Comparison of ENCODE assay signal across 8 cellular contexts in genomic region chr22:40855960-40856512, GRCh38. TPM values are rescaled to one million over a fixed set of nuclear protein-coding genes. Genes with fewer than 3 reads are reported as not detected.
DNase-seq lines count a peak whose midpoint lies in the region; ATAC-seq lines count a peak whose summit lies in the region.

No MANE protein-coding gene starts in this region.

- peak; percentile 38 for DNase-seq in activated naive CD4-positive, alpha-beta T cell treated with anti-CD3 and anti-CD28 coated beads for 36 hours
- no peak for DNase-seq in activated naive CD4-positive, alpha-beta T cell treated with anti-CD3 and anti-CD28 coated beads, Interleukin-2, amount 50 U/mL, for 16 hours
- DNase-seq in HAP-1 (ENCODE audit: low spot score in 2 of 2) (peak in 1 of 2 experiments; percentile 53), MV-4-11 (lab: John Stamatoyannopoulos, UW) (peak; percentile 21), germinal center (ENCODE audit: low spot score) (peak; percentile 28), neuronal stem cell (ENCODE audit: low spot score) (peak; percentile 53), H4 (ENCODE audit: low spot score) (no peak)

- H2AFZ ChIP-seq in neuronal stem cell (ENCODE audit: low read length): peak overlapping the region; percentile 91

- H3K4me1 Mint-ChIP-seq in activated naive CD4-positive, alpha-beta T cell treated with anti-CD3 and anti-CD28 coated beads for 36 hours (ENCODE audit: low read depth): peaks cover 57% of the 10 kb centered on the region
- peaks cover 19% of the 10 kb centered on the region for H3K4me1 Mint-ChIP-seq in activated T-helper 17 cell treated with anti-CD3 and anti-CD28 coated beads, Interleukin-2, amount 50 U/mL, for 72 hours

- H2BK120ac ChIP-seq in neuronal stem cell (ENCODE audit: low read depth, low read length): peak overlapping the region; percentile 85

- H3K36me3 ChIP-seq in HAP-1 (replicated peaks): peaks cover 4% of the 10 kb centered on the region
- H3K36me3 ChIP-seq in neuronal stem cell (replicated peaks in 1 of 2; ENCODE audit: control insufficient read depth in 2 of 2, insufficient read depth in 2 of 2, low read length in 2 of 2): peaks cover 0 to 47% of the 10 kb centered on the region in 2 donors

- peak overlapping the region; percentile 96 for H3K27ac ChIP-seq in neuronal stem cell (replicated peaks; ENCODE audit: low read length)

- no peak overlapping the region for H4K91ac ChIP-seq in neuronal stem cell (ENCODE audit: low read depth, low read length, poor library complexity)

- peaks cover 16% of the 10 kb centered on the region for H3K4me1 ChIP-seq in HAP-1
- H3K4me1 ChIP-seq in neuronal stem cell (ENCODE audit: control insufficient read depth in 2 of 2, insufficient read depth in 1 of 2, low read depth in 1 of 2, low read length in 2 of 2): peaks cover 4 to 19% of the 10 kb centered on the region in 2 donors

- ATAC-seq in activated T-helper 17 cell treated with anti-CD3 and anti-CD28 coated beads, Interleukin-2, amount 50 U/mL, for 72 hours (replicated peaks): peak; percentile 31

- H3K27me3 Mint-ChIP-seq in activated naive CD4-positive, alpha-beta T cell treated with anti-CD3 and anti-CD28 coated beads for 36 hours (ENCODE audit: low read depth): no peaks in the 10 kb centered on the region
- no peaks in the 10 kb centered on the region for H3K27me3 Mint-ChIP-seq in activated T-helper 17 cell treated with anti-CD3 and anti-CD28 coated beads, Interleukin-2, amount 50 U/mL, for 72 hours

- H4K8ac ChIP-seq in neuronal stem cell (ENCODE audit: low read depth, low read length): no peak overlapping the region

- no CpG with 5 or more reads among the region's 29 CpGs for WGBS in neuronal stem cell (ENCODE audit: extremely low coverage in 2 of 2, insufficient read length in 2 of 2, insufficient replicate concordance in 1 of 2), 2 donors

- H3K23ac ChIP-seq in neuronal stem cell (ENCODE audit: low read depth, low read length, poor library complexity): peak overlapping the region; percentile 75

- H3K14ac ChIP-seq in neuronal stem cell (ENCODE audit: low read length): peak overlapping the region; percentile 31

- H2BK5ac ChIP-seq in neuronal stem cell (ENCODE audit: low read length): peak overlapping the region; percentile 48

- peaks cover 9% of the 10 kb centered on the region for H3K36me3 Mint-ChIP-seq in activated naive CD4-positive, alpha-beta T cell treated with anti-CD3 and anti-CD28 coated beads for 36 hours (ENCODE audit: low read depth)
- H3K36me3 Mint-ChIP-seq in activated T-helper 17 cell treated with anti-CD3 and anti-CD28 coated beads, Interleukin-2, amount 50 U/mL, for 72 hours (ENCODE audit: low read depth): peaks cover 64% of the 10 kb centered on the region

- CTCF ChIA-PET in activated naive CD4-positive, alpha-beta T cell treated with anti-CD3 and anti-CD28 coated beads for 36 hours (lab: Charles Lee): interaction anchor here (1.6 to 1.7 kb wide), 2 partner anchors 43 to 172 kb away, joined by 5 to 6 read pairs; no protein-coding TSS in a partner anchor

- peak overlapping the region; percentile 32 for H2BK15ac ChIP-seq in neuronal stem cell (ENCODE audit: low read length)

- H3K4ac ChIP-seq in neuronal stem cell (ENCODE audit: low read length): peak overlapping the region; percentile 91

- H3K9ac ChIP-seq in neuronal stem cell (ENCODE audit: low read depth, low read length, poor library complexity): peak overlapping the region; percentile 96

- intact Hi-C loops in activated naive CD4-positive, alpha-beta T cell treated with anti-CD3 and anti-CD28 coated beads for 36 hours (cut with micrococcal nuclease): loop anchor here (1.0 to 10.0 kb wide), 9 partner anchors 37 to 589 kb away; partner anchors contain the start of genes EP300, MRTFA, RANGAP1 and RBX1

- peak overlapping the region; percentile 76 for H3K4me2 ChIP-seq in neuronal stem cell (ENCODE audit: insufficient read depth, low read length, poor library complexity, severe bottlenecking)

- H3K4me3 ChIP-seq in HAP-1: peak overlapping the region; percentile 84
- H3K4me3 ChIP-seq in neuronal stem cell (ENCODE audit: low read length in 2 of 2): peak overlapping the region; percentile 79 to 92

- peak overlapping the region; percentile 18 for H2BK12ac ChIP-seq in neuronal stem cell (ENCODE audit: low read length)

- H3K27ac Mint-ChIP-seq in activated naive CD4-positive, alpha-beta T cell treated with anti-CD3 and anti-CD28 coated beads for 36 hours: peak overlapping the region; percentile 99
- peak overlapping the region; percentile 100 for H3K27ac Mint-ChIP-seq in activated T-helper 17 cell treated with anti-CD3 and anti-CD28 coated beads, Interleukin-2, amount 50 U/mL, for 72 hours

- H3K9me3 Mint-ChIP-seq in activated naive CD4-positive, alpha-beta T cell treated with anti-CD3 and anti-CD28 coated beads for 36 hours: no peaks in the 10 kb centered on the region
- no peaks in the 10 kb centered on the region for H3K9me3 Mint-ChIP-seq in activated T-helper 17 cell treated with anti-CD3 and anti-CD28 coated beads, Interleukin-2, amount 50 U/mL, for 72 hours

- peaks cover 7% of the 10 kb centered on the region for H3K79me1 ChIP-seq in neuronal stem cell (ENCODE audit: low read depth, low read length)

- H3K27me3 ChIP-seq in HAP-1 (ENCODE audit: low read depth): no peaks in the 10 kb centered on the region
- no peaks in the 10 kb centered on the region for H3K27me3 ChIP-seq in neuronal stem cell (ENCODE audit: control insufficient read depth in 3 of 3, insufficient read depth in 3 of 3, low read depth in 1 of 3, low read length in 3 of 3)

- no peak overlapping the region for H2AK5ac ChIP-seq in neuronal stem cell (ENCODE audit: low read depth, low read length)

- H3K9me3 ChIP-seq in HAP-1 (no peaks in the 10 kb centered on the region), neuronal stem cell (replicated peaks in 1 of 2; ENCODE audit: control insufficient read depth in 2 of 2, insufficient read depth in 1 of 2, low read depth in 1 of 2, low read length in 2 of 2) (no peaks in the 10 kb centered on the region)

- H3K4me3 Mint-ChIP-seq in activated naive CD4-positive, alpha-beta T cell treated with anti-CD3 and anti-CD28 coated beads for 36 hours: peak overlapping the region; percentile 95
- H3K4me3 Mint-ChIP-seq in activated T-helper 17 cell treated with anti-CD3 and anti-CD28 coated beads, Interleukin-2, amount 50 U/mL, for 72 hours: peak overlapping the region; percentile 99

- H3K18ac ChIP-seq in neuronal stem cell (ENCODE audit: low read length): peak overlapping the region; percentile 96

- in situ Hi-C loops in HAP-1 (cut with MboI; ENCODE audit: low sequenced_read_pairs): no loop called here

RNA-seq across cellular contexts. Expression of gene ST13, which starts 0.4 kb away (rescaled TPM):
- 100 to 1,000 TPM; 240 to 254 TPM for total RNA-seq in activated naive CD4-positive, alpha-beta T cell treated with anti-CD3 and anti-CD28 coated beads for 36 hours
- 100 to 1,000 TPM; 224 to 229 TPM for total RNA-seq in activated T-helper 17 cell treated with anti-CD3 and anti-CD28 coated beads, Interleukin-2, amount 50 U/mL, for 72 hours
- 319 TPM for polyA plus RNA-seq in neuronal stem cell (2013, experiment 1 of 2)
- polyA plus RNA-seq in neuronal stem cell (2013, experiment 2 of 2): 314 TPM
- 145 and 175 TPM in 2 replicates for total RNA-seq in H4 (2014; rRNA removed; shearing (Covaris generic))

RNA-seq across cellular contexts. Expression of gene XPNPEP3, which starts 0.9 kb away (rescaled TPM):
- total RNA-seq in activated naive CD4-positive, alpha-beta T cell treated with anti-CD3 and anti-CD28 coated beads for 36 hours: 10 to 100 TPM; 15.7 to 19.6 TPM
- total RNA-seq in activated T-helper 17 cell treated with anti-CD3 and anti-CD28 coated beads, Interleukin-2, amount 50 U/mL, for 72 hours: 10 to 100 TPM; 11.9 to 15.7 TPM
- polyA plus RNA-seq in neuronal stem cell (2013, experiment 1 of 2): 11.4 TPM
- polyA plus RNA-seq in neuronal stem cell (2013, experiment 2 of 2): 11.3 TPM
- total RNA-seq in H4 (2014; rRNA removed; shearing (Covaris generic)): 7.9 and 16.7 TPM in 2 replicates

RNA-seq across cellular contexts. Expression of gene DNAJB7, which starts 5.9 kb away (rescaled TPM):
- not detected for total RNA-seq in activated naive CD4-positive, alpha-beta T cell treated with anti-CD3 and anti-CD28 coated beads for 36 hours
- total RNA-seq in activated T-helper 17 cell treated with anti-CD3 and anti-CD28 coated beads, Interleukin-2, amount 50 U/mL, for 72 hours: not detected
- polyA plus RNA-seq in neuronal stem cell (2013, experiment 1 of 2): not detected
- polyA plus RNA-seq in neuronal stem cell (2013, experiment 2 of 2): not detected
- not detected in 2 replicates for total RNA-seq in H4 (2014; rRNA removed; shearing (Covaris generic))

RNA-seq across cellular contexts. Expression of gene SLC25A17, which starts 36.9 kb away (rescaled TPM):
- total RNA-seq in activated naive CD4-positive, alpha-beta T cell treated with anti-CD3 and anti-CD28 coated beads for 36 hours: 10 to 100 TPM; 23.0 to 24.6 TPM
- 10 to 100 TPM; 19.4 to 40.9 TPM for total RNA-seq in activated T-helper 17 cell treated with anti-CD3 and anti-CD28 coated beads, Interleukin-2, amount 50 U/mL, for 72 hours
- 15.1 TPM for polyA plus RNA-seq in neuronal stem cell (2013, experiment 1 of 2)
- polyA plus RNA-seq in neuronal stem cell (2013, experiment 2 of 2): 14.8 TPM
- total RNA-seq in H4 (2014; rRNA removed; shearing (Covaris generic)): 46.1 and 47.3 TPM in 2 replicates

Comparison
In these comparisons a context has a peak if more than half of its experiments do, and no peak if none do; other contexts are left out.
1. DNase-seq: peak in activated naive CD4-positive, alpha-beta T cell treated with anti-CD3 and anti-CD28 coated beads for 36 hours (single experiment), MV-4-11 (single experiment), germinal center (single experiment) and neuronal stem cell (single experiment); none in activated naive CD4-positive, alpha-beta T cell treated with anti-CD3 and anti-CD28 coated beads, Interleukin-2, amount 50 U/mL, for 16 hours (single experiment) and H4 (single experiment).